In genomic region chr3:179882322-179882721, GRCh38 we compare ENCODE assay signal across 1 cellular context.
TF ChIP-seq lines count a peak whose summit lies in the region.

No MANE protein-coding gene starts in this region.

TF ChIP-seq in WTC11, 78 proteins besides CTCF, POLR2A, EP300 and RAD21 (continued from another document):
- no peak for TF ChIP-seq ZBTB43 (CRISPR knock-in tag; IDR thresholded peaks at IDR 0.05)
- TF ChIP-seq ATF1 (CRISPR knock-in tag; IDR thresholded peaks at IDR 0.05) = no peak
- TF ChIP-seq SMAD4 (CRISPR knock-in tag; IDR thresholded peaks at IDR 0.05) = no peak
- TF ChIP-seq OVOL2 (CRISPR knock-in tag; IDR thresholded peaks at IDR 0.05; ENCODE audit: borderline replicate concordance) = no peak
- no peak for TF ChIP-seq ELF4 (CRISPR knock-in tag; IDR thresholded peaks at IDR 0.05; ENCODE audit: low read depth)
- no peak for TF ChIP-seq TEAD4 (CRISPR knock-in tag; IDR thresholded peaks at IDR 0.05)
- no peak for TF ChIP-seq CREB1 (CRISPR knock-in tag; IDR thresholded peaks at IDR 0.05)
